ENCODE assay signal across 9 cellular contexts in genomic region chr20:51916244-51916643, GRCh38.
"Had no signal": no experiment of that assay in that cellular context is flagged by ENCODE, and none has a peak within 500 bp of the region (broad histone marks: within the 10 kb centered on the region; RNA-seq: fewer than 3 reads in every experiment).

No MANE protein-coding gene starts in this region.

- H2AFZ ChIP-seq: GM23338 had no signal

- FAIRE-seq: H1, H54 had no signal

- H3K4me3 Mint-ChIP-seq: GM23338, H9, HFFc6, IgD-negative memory B cell had no signal

- H3K4me3 ChIP-seq: GM23338 had no signal

- DNase-seq: H9, HCEC 1CT, HFFc6, KBM-7 had no signal

- ATAC-seq: GM23338 had no signal

- H3K27ac Mint-ChIP-seq: GM23338, H9, HFFc6, IgD-negative memory B cell had no signal

- H3K9me3 Mint-ChIP-seq: GM23338, H9, HFFc6, IgD-negative memory B cell had no signal

- H3K27ac ChIP-seq: HL-60 had no signal

- H3K27me3 Mint-ChIP-seq: IgD-negative memory B cell had no signal

- H3K36me3 Mint-ChIP-seq: IgD-negative memory B cell had no signal

- H3K4me2 ChIP-seq: GM23338 had no signal
